ENCODE assay signal across 13 cellular contexts in the genomic region with DNA sequence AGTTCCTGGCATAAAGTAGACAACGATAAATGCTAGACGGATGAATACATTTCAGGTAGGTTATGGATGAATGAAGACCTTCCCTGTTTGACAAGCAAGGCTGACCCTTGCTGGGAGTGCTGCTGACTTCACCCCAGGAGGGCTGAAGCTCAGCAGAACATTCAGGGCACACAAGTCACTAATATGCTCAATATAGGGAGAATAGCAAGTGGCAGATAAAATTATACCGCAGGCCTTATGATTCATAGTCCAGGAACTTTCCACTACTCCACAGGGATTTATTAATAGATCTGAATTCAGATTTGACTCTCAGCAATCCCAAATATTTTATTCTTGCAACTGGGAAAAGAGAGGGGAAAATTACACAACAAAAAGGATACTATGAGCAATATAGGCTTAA. TPM values are rescaled to one million over a fixed set of nuclear protein-coding genes. Genes with fewer than 3 reads are reported as not detected.
DNase-seq lines count a peak whose midpoint lies in the region; ATAC-seq and TF ChIP-seq lines count a peak whose summit lies in the region.
"Had no signal": no experiment of that assay in that cellular context is flagged by ENCODE, and none has a peak within 500 bp of the region (broad histone marks: within the 10 kb centered on the region; RNA-seq: fewer than 3 reads in every experiment).

No MANE protein-coding gene starts in this region.

- intact Hi-C loops in sciatic nerve (cut with DNase I): loop anchor here (5.0 kb wide), 1 partner anchor 1713 kb away; no protein-coding TSS in a partner anchor

- ATAC-seq in sciatic nerve (no peak), HG02970 (IDR thresholded peaks at IDR 0.05; ENCODE audit: low FRiP score, unreplicated experiment) (no peak)

- peak; percentile 94 for DNase-seq in EL
- peak; percentile 84 for DNase-seq in RWPE1 (ENCODE audit: low spot score)
- DNase-seq in fibroblast of mammary gland (ENCODE audit: low read depth): peak; percentile 76
- peak; percentile 84 for DNase-seq in renal cortical epithelial cell (ENCODE audit: low read depth)
- no peak for DNase-seq in GM10248 (ENCODE audit: extremely low spot score)
- no peak for DNase-seq in sciatic nerve (ENCODE audit: low spot score)
- no peak for DNase-seq in DMS153 (lab: John Stamatoyannopoulos, UW)
- DNase-seq: DMS 273 treated with DMSO at 0.1 percent for 48 hours; mesendoderm; NCI-H524; stimulated activated CD4-positive, alpha-beta T cell treated with anti-CD3 and anti-CD28 coated beads, Interleukin-1b, Interleukin-23, amount 100 ng/mL, for 48 hours; upper lobe of left lung had no signal

- POLR2A ChIA-PET in RWPE1 (lab: Yijun Ruan, JAX; ENCODE audit: low non-redundant PET) (no interaction called here), GM10248 (lab: Yijun Ruan, JAX) (no interaction called here)

- no peak overlapping the region for H3K4me3 ChIP-seq in fibroblast of mammary gland (ENCODE audit: control insufficient read depth, low read depth, low read length)
- H3K4me3 ChIP-seq: upper lobe of left lung had no signal

- TF ChIP-seq CTCF in RWPE1 (conservative IDR thresholded peaks at IDR 0.05; ENCODE audit: low read depth) (no peak), fibroblast of mammary gland (conservative IDR thresholded peaks at IDR 0.05; ENCODE audit: control insufficient read depth, insufficient read depth, low read depth, low read length) (no peak), GM10248 (IDR thresholded peaks at IDR 0.05; ENCODE audit: control extremely low read depth, extremely low read depth, low read depth, missing control alignments) (no peak)

- CTCF ChIA-PET in RWPE1 (lab: Yijun Ruan, JAX) (interaction anchor here (0.6 kb wide), 1 partner anchor 62 kb away, joined by 7 read pairs; no protein-coding TSS in a partner anchor), GM10248 (lab: Yijun Ruan, JAX) (no interaction called here)

- H3K27ac ChIP-seq in RWPE1: no peak overlapping the region

RNA-seq across cellular contexts. Expression of gene GRAMD2B, which starts 38.2 kb away (rescaled TPM):
- total RNA-seq in renal cortical epithelial cell: 66.9 and 86.0 TPM in 2 replicates
- 42.3 TPM for total RNA-seq in sciatic nerve

Comparison
In these comparisons a context has a peak if more than half of its experiments do, and no peak if none do; other contexts are left out.
1. DNase-seq: peak in EL (single experiment), RWPE1 (single experiment), fibroblast of mammary gland (single experiment) and renal cortical epithelial cell (single experiment); none in GM10248 (single experiment), sciatic nerve (single experiment) and DMS153 (single experiment).